ENCODE assay signal across 16 cellular contexts in the genomic region with DNA sequence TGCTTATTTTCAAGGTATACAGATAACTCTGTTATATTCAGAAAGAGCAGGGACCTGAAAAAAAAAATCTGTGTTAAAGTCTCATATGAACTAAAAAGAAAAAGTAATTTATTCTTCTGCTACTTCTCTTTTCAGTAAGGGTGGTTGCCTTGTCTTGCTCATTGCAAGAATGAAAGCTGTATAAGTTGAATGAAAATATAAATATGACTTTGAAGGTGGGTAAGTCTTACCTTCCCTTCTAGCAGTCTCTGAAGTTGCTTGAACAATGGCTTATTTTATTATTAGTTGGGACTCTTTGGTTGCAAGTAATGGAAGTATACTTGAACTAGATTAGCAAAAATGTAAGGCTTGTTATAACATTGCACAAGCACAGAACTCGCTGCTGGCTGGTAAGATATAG.
A peak's percentile ranks its signal among the peaks of the same experiment; 100 is the strongest.
DNase-seq lines count a peak whose midpoint lies in the region; ATAC-seq and TF ChIP-seq lines count a peak whose summit lies in the region.
"Had no signal": no experiment of that assay in that cellular context is flagged by ENCODE, and none has a peak within 500 bp of the region (broad histone marks: within the 10 kb centered on the region; RNA-seq: fewer than 3 reads in every experiment).

No MANE protein-coding gene starts in this region.

- H3K9me2 ChIP-seq in SU-DHL-6 (replicated peaks; ENCODE audit: insufficient read depth, low read length) = no peaks in the 10 kb centered on the region

- H3K27ac ChIP-seq in OCI-LY3 (ENCODE audit: low read length) = no peak overlapping the region
- no peak overlapping the region for H3K27ac ChIP-seq in SU-DHL-6 (ENCODE audit: low read depth, low read length)
- H3K27ac ChIP-seq: BLaER1 treated with 17β-estradiol and CSF1 and Interleukin-3, amounts not matched to agents 10 nM and 100 nM; C4-2B had no signal

- H3K79me2 ChIP-seq in OCI-LY3 (ENCODE audit: low read length) = no peaks in the 10 kb centered on the region
- no peaks in the 10 kb centered on the region for H3K79me2 ChIP-seq in SU-DHL-6 (ENCODE audit: insufficient read depth, low read length)

- H4K20me1 ChIP-seq in OCI-LY3 (ENCODE audit: insufficient read depth, low read length) = no peaks in the 10 kb centered on the region
- H4K20me1 ChIP-seq in SU-DHL-6 (ENCODE audit: low read depth, low read length) = no peaks in the 10 kb centered on the region
- H4K20me1 ChIP-seq: BLaER1 treated with 17β-estradiol and CSF1 and Interleukin-3, amounts not matched to agents 10 nM and 100 nM had no signal

- H3K9ac ChIP-seq in OCI-LY3 (ENCODE audit: low read length) (no peak overlapping the region), SU-DHL-6 (ENCODE audit: low read length) (no peak overlapping the region)
- H3K9ac ChIP-seq: BLaER1 treated with 17β-estradiol and CSF1 and Interleukin-3, amounts not matched to agents 10 nM and 100 nM had no signal

- H3K4me2 ChIP-seq in OCI-LY3 (ENCODE audit: low read length) (peak overlapping the region; percentile 10; the same call in 1 of the 2 replicates), SU-DHL-6 (ENCODE audit: low read depth, low read length, poor library complexity, severe bottlenecking) (peak overlapping the region; percentile 35)
- H3K4me2 ChIP-seq: BLaER1 treated with 17β-estradiol and CSF1 and Interleukin-3, amounts not matched to agents 10 nM and 100 nM had no signal

- DNase-seq in NCI-H1092 treated with DMSO at 0.1 percent for 48 hours (lab: John Stamatoyannopoulos, UW) (no peak), NCI-H2081 (lab: John Stamatoyannopoulos, UW) (no peak)
- DNase-seq in activated CD4-positive, alpha-beta T cell treated with anti-CD3 and anti-CD28 coated beads, Interleukin-2, amount 50 U/mL, for 1 hour = no peak
- DNase-seq: 8988T; AML-193; Caco-2; Calu3; CD4-positive, alpha-beta T cell; CD8-positive, alpha-beta T cell; DMS79 treated with DMSO at 0.1 percent for 48 hours; GF-D8 had no signal

- peak; percentile 62 for ATAC-seq in GM18868 (IDR thresholded peaks at IDR 0.05; ENCODE audit: unreplicated experiment)
- ATAC-seq: CD8-positive, alpha-beta T cell had no signal

- no peaks in the 10 kb centered on the region for H3K27me3 ChIP-seq in OCI-LY3 (ENCODE audit: low read depth, low read length)
- no peaks in the 10 kb centered on the region for H3K27me3 ChIP-seq in SU-DHL-6 (ENCODE audit: low read length)
- H3K27me3 ChIP-seq: BLaER1 treated with 17β-estradiol and CSF1 and Interleukin-3, amounts not matched to agents 10 nM and 100 nM had no signal

- H3K4me3 ChIP-seq in OCI-LY3 (ENCODE audit: low read length) (no peak overlapping the region), SU-DHL-6 (ENCODE audit: insufficient read depth, low read length, poor library complexity, severe bottlenecking) (no peak overlapping the region)
- H3K4me3 ChIP-seq: BLaER1 treated with 17β-estradiol and CSF1 and Interleukin-3, amounts not matched to agents 10 nM and 100 nM had no signal

- H3K9me3 ChIP-seq in OCI-LY3 (ENCODE audit: insufficient read depth, low read length) (no peaks in the 10 kb centered on the region), SU-DHL-6 (ENCODE audit: insufficient read depth, low read length) (no peaks in the 10 kb centered on the region)
- H3K9me3 ChIP-seq: BLaER1 treated with 17β-estradiol and CSF1 and Interleukin-3, amounts not matched to agents 10 nM and 100 nM; Caco-2 had no signal

- no peaks in the 10 kb centered on the region for H3K36me3 ChIP-seq in OCI-LY3 (replicated peaks; ENCODE audit: low read depth, low read length)
- H3K36me3 ChIP-seq in SU-DHL-6 (ENCODE audit: low read length) = no peaks in the 10 kb centered on the region
- H3K36me3 ChIP-seq: BLaER1 treated with 17β-estradiol and CSF1 and Interleukin-3, amounts not matched to agents 10 nM and 100 nM had no signal

- TF ChIP-seq CTCF in OCI-LY3 (IDR thresholded peaks at IDR 0.05; ENCODE audit: low read depth, low read length) (no peak), SU-DHL-6 (IDR thresholded peaks at IDR 0.05; ENCODE audit: insufficient read depth, low read length, poor library complexity, severe bottlenecking) (no peak)

- H3F3A ChIP-seq in SU-DHL-6 (ENCODE audit: insufficient read depth) = no peaks in the 10 kb centered on the region

- H3K4me1 ChIP-seq in OCI-LY3 (ENCODE audit: low read length) = peaks cover 8% of the 10 kb centered on the region
- H3K4me1 ChIP-seq: Caco-2 had no signal

- H2AFZ ChIP-seq in OCI-LY3 (ENCODE audit: low read depth, low read length) (no peak overlapping the region), SU-DHL-6 (ENCODE audit: low read depth, low read length, severe bottlenecking) (peak overlapping the region; percentile 64)
